1 cellular context compared by ENCODE assay signal in the genomic region with DNA sequence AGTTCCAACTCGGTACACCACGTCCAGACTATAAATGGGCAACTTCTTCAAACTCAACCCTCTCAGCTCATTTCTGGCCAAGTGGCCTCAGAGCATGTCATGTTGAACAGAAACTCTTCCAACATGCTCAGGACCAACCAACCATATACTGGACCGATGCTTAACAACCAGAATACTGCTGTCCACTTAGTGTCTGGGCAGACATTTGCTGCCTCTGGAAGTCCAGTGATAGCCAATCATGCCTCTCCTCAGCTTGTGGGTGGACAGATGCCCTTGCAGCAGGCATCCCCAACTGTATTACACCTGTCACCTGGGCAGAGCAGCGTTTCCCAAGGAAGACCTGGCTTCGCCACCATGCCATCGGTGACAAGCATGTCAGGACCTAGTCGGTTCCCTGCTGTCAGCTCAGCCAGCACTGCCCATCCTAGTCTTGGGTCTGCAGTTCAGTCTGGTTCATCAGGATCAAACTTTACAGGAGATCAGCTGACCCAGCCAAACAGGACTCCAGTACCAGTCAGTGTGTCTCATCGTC.
TF ChIP-seq lines count a peak whose summit lies in the region.

No MANE protein-coding gene starts in this region.

TF ChIP-seq in HepG2, 621 proteins besides CTCF, POLR2A, EP300 and RAD21:
- no peak for TF ChIP-seq FOSL2 (CRISPR knock-in tag; IDR thresholded peaks at IDR 0.05)
- peak; percentile 66 for TF ChIP-seq RBM22 (optimal IDR thresholded peaks at IDR 0.05; ENCODE audit: low read length)
